ENCODE assay signal across 8 cellular contexts in the genomic region with DNA sequence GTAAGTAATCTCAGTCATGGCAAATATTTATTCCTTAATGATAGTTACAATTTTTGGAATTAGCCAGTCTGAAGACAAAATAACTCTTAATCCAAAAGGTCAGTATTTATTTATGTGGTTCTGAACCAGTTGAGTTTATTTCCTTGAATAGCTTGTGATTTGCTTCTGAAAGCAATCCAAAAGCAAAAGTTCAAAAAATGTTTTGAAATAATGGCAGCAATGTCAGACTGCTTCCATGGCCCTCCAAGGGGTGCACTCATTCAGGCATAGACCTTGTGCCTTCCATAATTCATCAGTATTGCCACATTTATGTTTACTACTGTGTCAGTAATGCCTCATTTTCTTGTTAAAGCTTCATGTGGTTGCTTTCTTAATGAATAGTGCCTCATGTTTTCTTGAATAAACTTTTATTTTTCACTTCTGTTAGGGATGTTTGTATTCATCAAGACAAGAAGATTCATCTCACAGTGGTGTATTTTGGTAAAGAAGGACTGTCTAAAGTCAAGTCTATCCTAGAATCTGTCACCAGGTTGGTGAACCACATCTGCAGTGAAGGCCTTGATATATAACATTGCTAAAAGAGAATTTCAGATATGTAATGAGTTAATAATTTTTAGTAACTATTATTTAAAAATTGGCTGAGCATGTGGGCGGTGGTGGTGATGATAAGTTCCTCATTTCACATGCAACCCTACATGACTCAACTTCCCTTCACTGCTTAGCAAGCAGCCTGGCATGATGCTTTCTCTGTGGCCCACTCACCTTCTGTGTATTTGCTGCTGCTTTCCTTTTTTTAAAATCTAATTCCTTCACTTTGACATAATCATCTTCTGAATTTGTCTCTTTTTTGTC. TPM values are rescaled to one million over a fixed set of nuclear protein-coding genes. Genes with fewer than 3 reads are reported as not detected.
A peak's percentile ranks its signal among the peaks of the same experiment; 100 is the strongest.
DNase-seq lines count a peak whose midpoint lies in the region; ATAC-seq and TF ChIP-seq lines count a peak whose summit lies in the region.

No MANE protein-coding gene starts in this region.

- H3K4me1 Mint-ChIP-seq in endodermal cell = no peaks in the 10 kb centered on the region

- H3K4me3 ChIP-seq in PC-3 (ENCODE audit: low read length) = no peak overlapping the region
- no peak overlapping the region for H3K4me3 ChIP-seq in endodermal cell (ENCODE audit: low read length)
- no peak overlapping the region for H3K4me3 ChIP-seq in thyroid gland (replicated peaks in 1 of 3)

- H3K4me1 ChIP-seq in PC-3 (ENCODE audit: insufficient read depth, low read length) (no peaks in the 10 kb centered on the region; the same call in 1 of the 2 replicates), endodermal cell (ENCODE audit: control insufficient read depth, insufficient read depth, low read length) (no peaks in the 10 kb centered on the region), thyroid gland (peaks cover 3 to 14% of the 10 kb centered on the region in 2 donors)

- no peaks in the 10 kb centered on the region for H3F3A ChIP-seq in PC-3 (ENCODE audit: low read length, unreplicated experiment)

- no peaks in the 10 kb centered on the region for H3K9me3 Mint-ChIP-seq in endodermal cell

- DNase-seq in GM04504 (ENCODE audit: low read depth) (peak; percentile 33), HCEC 1CT (peak; percentile 85), PC-3 (peak; percentile 33), fibroblast of peridontal ligament (ENCODE audit: extremely low read depth) (peak; percentile 24), COLO829 (ENCODE audit: low spot score) (no peak), endodermal cell (no peak), NCI-H526 treated with DMSO at 0.1 percent for 48 hours (lab: John Stamatoyannopoulos, UW) (no peak), thyroid gland (no peak)

- H2AFZ ChIP-seq in PC-3 (ENCODE audit: low read length) = no peak overlapping the region

- H4K20me1 ChIP-seq in PC-3 (ENCODE audit: low read length) = 0 out of 2 replicates have a peak, but pooled peaks cover under 1% of the 10 kb centered on the region

- no peaks in the 10 kb centered on the region for H3K79me2 ChIP-seq in PC-3 (ENCODE audit: low read length)

- no peaks in the 10 kb centered on the region for H3K9me3 ChIP-seq in PC-3 (ENCODE audit: low read length)
- no peaks in the 10 kb centered on the region for H3K9me3 ChIP-seq in endodermal cell (ENCODE audit: control insufficient read depth, low read length)
- H3K9me3 ChIP-seq in thyroid gland = no peaks in the 10 kb centered on the region

- POLR2A ChIA-PET in PC-3 (lab: Charles Lee; ENCODE audit: unreplicated experiment) = interaction anchor here (0.6 kb wide), 1 partner anchor 221 kb away, joined by 8 read pairs; no protein-coding TSS in a partner anchor

- H3K36me3 Mint-ChIP-seq in endodermal cell (ENCODE audit: low read depth) = no peaks in the 10 kb centered on the region

- TF ChIP-seq POLR2A in thyroid gland (IDR thresholded peaks at IDR 0.05) = no peak

- H3K27ac Mint-ChIP-seq in endodermal cell = no peak overlapping the region

- H3K27ac ChIP-seq in PC-3 (ENCODE audit: low read length) (no peak overlapping the region), endodermal cell (ENCODE audit: low read depth, low read length) (no peak overlapping the region), thyroid gland (no peak overlapping the region)

- intact Hi-C loops in PC-3 (cut with micrococcal nuclease) (no loop called here), thyroid gland (cut with DNase I) (no loop called here)

- H3K36me3 ChIP-seq in PC-3 (ENCODE audit: low read depth, low read length) (no peaks in the 10 kb centered on the region), endodermal cell (ENCODE audit: control insufficient read depth, insufficient read depth, low read length) (peaks cover 7% of the 10 kb centered on the region), thyroid gland (no peaks in the 10 kb centered on the region)

- WGBS in endodermal cell (ENCODE audit: insufficient coverage in 1 of 2, insufficient read length in 1 of 2), 2 experiments = 100% methylated on average over 1 of the region's 1 CpG; no CpG with 5 or more reads in 1 of the 2 experiments
- 80 to 88% methylated on average over 1 of the region's 1 CpG for WGBS in thyroid gland, 2 donors

- CTCF ChIA-PET in PC-3 (lab: Charles Lee) = interaction anchor here (0.6 kb wide), 1 partner anchor 103 kb away, joined by 4 read pairs; no protein-coding TSS in a partner anchor

- no peak overlapping the region for H3K4me3 Mint-ChIP-seq in endodermal cell

- H3K4me2 ChIP-seq in PC-3 (ENCODE audit: low read length) = no peak overlapping the region

- no peak for ATAC-seq in PC-3

- no TSS peak for BruUV-seq in PC-3 (replicated peaks; lab: Mats Ljungman, UMichigan)

- no peaks in the 10 kb centered on the region for H3K9me2 ChIP-seq in PC-3 (replicated peaks; ENCODE audit: low read length)

- no peaks in the 10 kb centered on the region for H3K27me3 ChIP-seq in PC-3 (ENCODE audit: low read length)
- no peaks in the 10 kb centered on the region for H3K27me3 ChIP-seq in endodermal cell (ENCODE audit: control insufficient read depth, insufficient read depth, low read length, poor library complexity, severe bottlenecking)
- no peaks in the 10 kb centered on the region for H3K27me3 ChIP-seq in thyroid gland

- no peaks in the 10 kb centered on the region for H3K27me3 Mint-ChIP-seq in endodermal cell (ENCODE audit: insufficient read depth)

- TF ChIP-seq CTCF in PC-3 (conservative IDR thresholded peaks at IDR 0.05; ENCODE audit: low read depth, low read length) (no peak), endodermal cell (conservative IDR thresholded peaks at IDR 0.05) (no peak), thyroid gland (IDR thresholded peaks at IDR 0.05) (no peak)

- H3K9ac ChIP-seq in PC-3 (ENCODE audit: low read length) = no peak overlapping the region
- no peak overlapping the region for H3K9ac ChIP-seq in endodermal cell (ENCODE audit: extremely low read depth, low read length, poor library complexity, severe bottlenecking)

RNA-seq across cellular contexts. Expression of a gene that starts 22.0 kb away (rescaled TPM):
- total RNA-seq in PC-3 (2014; rRNA removed) (3.6 and 3.9 TPM in 2 replicates), endodermal cell (1 to 10 TPM; 7.3 to 8.6 TPM), thyroid gland (10 to 100 TPM; 14.4 to 24.1 (median 20.0) TPM)
- 13.6 TPM for polyA plus RNA-seq in endodermal cell (2013, experiment 1 of 2)
- 12.1 TPM for polyA plus RNA-seq in endodermal cell (2013, experiment 2 of 2)

Comparison
In these comparisons a context has a peak if more than half of its experiments do, and no peak if none do; other contexts are left out.
1. DNase-seq: peak in GM04504 (single experiment), HCEC 1CT (single experiment), PC-3 (single experiment) and fibroblast of peridontal ligament (single experiment); none in COLO829 (single experiment), endodermal cell (single experiment), NCI-H526 treated with DMSO at 0.1 percent for 48 hours (single experiment) and thyroid gland (0 of 2).